Comparison of ENCODE assay signal across 8 cellular contexts in genomic region chr12:27179399-27180214, GRCh38.
DNase-seq lines count a peak whose midpoint lies in the region; ATAC-seq and TF ChIP-seq lines count a peak whose summit lies in the region.

No MANE protein-coding gene starts in this region.

- intact Hi-C loops in Calu3 (cut with micrococcal nuclease; ENCODE audit: unreplicated experiment), result loop anchor here (5.0 kb wide), 1 partner anchor 67 kb away; no protein-coding TSS in a partner anchor

- peaks cover 61% of the 10 kb centered on the region for H3K4me1 Mint-ChIP-seq in Calu3 (ENCODE audit: low read depth, unreplicated experiment)

- peak; percentile 35 for TF ChIP-seq POLR2A in GM19099 (IDR thresholded peaks at IDR 0.05; ENCODE audit: extremely low read depth, insufficient read length, low read depth)

- H3K27me3 Mint-ChIP-seq in Calu3 (ENCODE audit: unreplicated experiment), result no peaks in the 10 kb centered on the region

- peak; percentile 67 for DNase-seq in Calu3
- peak; percentile 88 for DNase-seq in OCI-M1 (lab: John Stamatoyannopoulos, UW)
- DNase-seq in cerebellar cortex (ENCODE audit: low spot score), result peak; percentile 52
- DNase-seq in mucosa of gallbladder (ENCODE audit: low spot score), result peak; percentile 31
- no peak for DNase-seq in retina
- DNase-seq in KG1 (lab: John Stamatoyannopoulos, UW), result no peak

- ATAC-seq in HG03097 (IDR thresholded peaks at IDR 0.05; ENCODE audit: low FRiP score, unreplicated experiment), result peak; percentile 88

- peak overlapping the region; percentile 93 for H3K27ac Mint-ChIP-seq in Calu3 (ENCODE audit: unreplicated experiment)

- peak overlapping the region; percentile 63 for H3K4me3 Mint-ChIP-seq in Calu3 (ENCODE audit: low read depth, unreplicated experiment)

- H3K36me3 Mint-ChIP-seq in Calu3 (ENCODE audit: insufficient read depth, unreplicated experiment), result peaks cover 13% of the 10 kb centered on the region

- BruUV-seq in Calu3 (replicated peaks; lab: Mats Ljungman, UMichigan), result TSS peak; percentile 93

- no peak for TF ChIP-seq CTCF in Calu3 (IDR thresholded peaks at IDR 0.05; ENCODE audit: unreplicated experiment)

- CTCF ChIA-PET in Calu3 (lab: Charles Lee), result interaction anchor here (0.5 to 2.0 kb wide), 7 partner anchors 13 to 302 kb away, joined by 3 to 10 read pairs (median 5); no protein-coding TSS in a partner anchor

- H3K9me3 Mint-ChIP-seq in Calu3 (ENCODE audit: low read depth, unreplicated experiment), result no peaks in the 10 kb centered on the region

Comparison
In these comparisons a context has a peak if more than half of its experiments do, and no peak if none do; other contexts are left out.
1. DNase-seq: peak in Calu3 (single experiment), OCI-M1 (single experiment), cerebellar cortex (single experiment) and mucosa of gallbladder (single experiment); none in retina (single experiment) and KG1 (single experiment).